ENCODE assay signal across 8 cellular contexts in the genomic region with DNA sequence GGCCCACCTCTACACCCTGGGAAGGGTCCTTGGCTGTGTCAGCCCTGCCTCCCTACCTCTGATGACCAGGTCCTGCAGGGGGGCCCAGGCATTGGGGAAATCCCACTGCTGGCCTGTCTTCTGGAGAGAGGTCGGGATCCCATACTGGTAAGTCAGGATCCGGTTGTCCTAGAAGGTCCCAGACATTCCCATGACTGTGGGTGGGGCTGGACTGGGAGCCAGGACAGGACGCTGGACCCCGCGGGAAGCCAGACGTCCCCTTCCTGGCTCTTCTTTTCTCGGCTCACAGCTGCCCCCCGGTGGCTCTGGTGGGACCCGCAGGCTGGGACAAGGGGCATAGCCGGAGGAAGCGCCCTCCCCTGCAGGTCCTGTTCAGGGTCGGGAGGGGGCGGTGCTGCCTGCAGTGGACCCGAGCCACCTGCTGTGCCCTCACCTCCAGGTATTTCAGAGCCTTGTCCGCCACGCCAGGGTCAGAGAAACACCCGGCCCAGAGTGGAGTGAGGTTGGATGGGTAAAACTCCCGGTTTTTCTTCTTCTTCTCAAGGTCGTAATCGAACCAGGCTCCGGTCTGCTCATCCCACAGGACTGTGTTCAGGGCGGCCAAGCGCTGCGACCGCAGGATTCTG. TPM values are rescaled to one million over a fixed set of nuclear protein-coding genes. Genes with fewer than 3 reads are reported as not detected.
DNase-seq lines count a peak whose midpoint lies in the region; ATAC-seq, FAIRE-seq and TF ChIP-seq lines count a peak whose summit lies in the region.

No MANE protein-coding gene starts in this region.

- CTCF ChIA-PET in activated CD4-positive, alpha-beta T cell treated with anti-CD3 and anti-CD28 coated beads for 36 hours (lab: Charles Lee) = interaction anchor here (0.5 to 4.7 kb wide), 19 partner anchors 8 to 515 kb away, joined by 3 to 32 read pairs (median 3); no protein-coding TSS in a partner anchor

- no peaks in the 10 kb centered on the region for H3K4me1 Mint-ChIP-seq in activated CD4-positive, alpha-beta T cell treated with anti-CD3 and anti-CD28 coated beads for 36 hours

- H3K9me3 Mint-ChIP-seq in activated CD4-positive, alpha-beta T cell treated with anti-CD3 and anti-CD28 coated beads for 36 hours (ENCODE audit: low read depth) = no peaks in the 10 kb centered on the region

- peak; percentile 90 for FAIRE-seq in GM12891 (lab: Jason Lieb, UNC)

- no peak overlapping the region for H3K27ac Mint-ChIP-seq in activated CD4-positive, alpha-beta T cell treated with anti-CD3 and anti-CD28 coated beads for 36 hours

- peak; percentile 84 for ATAC-seq in HG03175 (IDR thresholded peaks at IDR 0.05; ENCODE audit: unreplicated experiment)
- peak; percentile 100 for ATAC-seq in activated CD4-positive, alpha-beta T cell treated with anti-CD3 and anti-CD28 coated beads for 36 hours
- ATAC-seq in HG02938 (IDR thresholded peaks at IDR 0.05; ENCODE audit: unreplicated experiment) = no peak

- intact Hi-C loops in activated CD4-positive, alpha-beta T cell treated with anti-CD3 and anti-CD28 coated beads for 36 hours (cut with DNase I, micrococcal nuclease) = loop anchor here (1.0 kb wide), 3 partner anchors 64 to 514 kb away; partner anchors contain the start of gene UPK2 (in 2 of the 2)

- DNase-seq in GM12891 (ENCODE audit: insufficient read length, low spot score) (peak; percentile 96), NCI-H510A treated with DMSO at 0.1 percent for 48 hours (lab: John Stamatoyannopoulos, UW) (peak; percentile 88), cerebellar nuclear complex (lab: John Stamatoyannopoulos, UW) (peak; percentile 21 to 68), kidney tubule cell (ENCODE audit: low spot score) (peak; percentile 89)
- DNase-seq in activated CD4-positive, alpha-beta T cell treated with anti-CD3 and anti-CD28 coated beads for 36 hours = peak; percentile 96
- DNase-seq in stimulated activated CD4-positive, alpha-beta T cell treated with anti-CD3 and anti-CD28 coated beads, Interleukin-1b, Interleukin-23, amount 100 ng/mL, for 4 hours (ENCODE audit: low read depth in 2 of 2) = peak; percentile 75 to 86

- TF ChIP-seq POLR2A in GM12891 (IDR thresholded peaks at IDR 0.05; ENCODE audit: low read depth, low read length) = no peak

- no peaks in the 10 kb centered on the region for H3K27me3 Mint-ChIP-seq in activated CD4-positive, alpha-beta T cell treated with anti-CD3 and anti-CD28 coated beads for 36 hours

- H3K4me3 Mint-ChIP-seq in activated CD4-positive, alpha-beta T cell treated with anti-CD3 and anti-CD28 coated beads for 36 hours = no peak overlapping the region

- no peaks in the 10 kb centered on the region for H3K36me3 Mint-ChIP-seq in activated CD4-positive, alpha-beta T cell treated with anti-CD3 and anti-CD28 coated beads for 36 hours (ENCODE audit: low read depth)

- POLR2A ChIA-PET in activated CD4-positive, alpha-beta T cell treated with anti-CD3 and anti-CD28 coated beads for 36 hours (lab: Charles Lee) = no interaction called here

TF ChIP-seq in GM12891, 5 proteins besides CTCF, POLR2A, EP300 and RAD21:
- TF ChIP-seq POLR2AphosphoS5 (IDR thresholded peaks at IDR 0.05; ENCODE audit: low read depth, low read length) (no peak), POU2F2 (IDR thresholded peaks at IDR 0.05; ENCODE audit: low read depth, low read length) (no peak), PAX5 (IDR thresholded peaks at IDR 0.05; ENCODE audit: insufficient read depth, low read length, severe bottlenecking) (no peak), TAF1 (IDR thresholded peaks at IDR 0.05; ENCODE audit: low read depth, low read length) (no peak), SPI1 (IDR thresholded peaks at IDR 0.05; ENCODE audit: low read depth, low read length) (no peak)

RNA-seq across cellular contexts. Expression of gene TREH, which starts 20.0 kb away (rescaled TPM):
- polyA plus RNA-seq in GM12891 (2012; ENCODE audit: low read depth, missing spikeins) = not detected
- total RNA-seq in activated CD4-positive, alpha-beta T cell treated with anti-CD3 and anti-CD28 coated beads for 36 hours = not detected

RNA-seq across cellular contexts. Expression of gene PHLDB1, which starts 52.0 kb away (rescaled TPM):
- 0.08 TPM for polyA plus RNA-seq in GM12891 (2012; ENCODE audit: low read depth, missing spikeins)
- 1 to 10 TPM; 1.7 to 2.7 TPM for total RNA-seq in activated CD4-positive, alpha-beta T cell treated with anti-CD3 and anti-CD28 coated beads for 36 hours

Comparison
In these comparisons a context has a peak if more than half of its experiments do, and no peak if none do; other contexts are left out.
1. DNase-seq: peak in every context shown above with its lines; median percentile 96 in GM12891; 96 in activated CD4-positive, alpha-beta T cell treated with anti-CD3 and anti-CD28 coated beads for 36 hours; 89 in kidney tubule cell; 88 in NCI-H510A treated with DMSO at 0.1 percent for 48 hours; 80 in stimulated activated CD4-positive, alpha-beta T cell treated with anti-CD3 and anti-CD28 coated beads, Interleukin-1b, Interleukin-23, amount 100 ng/mL, for 4 hours; 44 in cerebellar nuclear complex.